In genomic region chr9:120336753-120337090, GRCh38 we compare ENCODE assay signal across 17 cellular contexts.
DNase-seq lines count a peak whose midpoint lies in the region; ATAC-seq and TF ChIP-seq lines count a peak whose summit lies in the region.
"Had no signal": no experiment of that assay in that cellular context is flagged by ENCODE, and none has a peak within 500 bp of the region (broad histone marks: within the 10 kb centered on the region; RNA-seq: fewer than 3 reads in every experiment).

No MANE protein-coding gene starts in this region.

- no peak overlapping the region for H4K8ac ChIP-seq in neuronal stem cell (ENCODE audit: low read depth, low read length)

- no peak overlapping the region for H3K4me2 ChIP-seq in neuronal stem cell (ENCODE audit: insufficient read depth, low read length, poor library complexity, severe bottlenecking)
- H3K4me2 ChIP-seq: BLaER1 had no signal

- H3K27me3 ChIP-seq in right atrium auricular region (no peaks in the 10 kb centered on the region), left ventricle myocardium inferior (ENCODE audit: low read depth) (peaks cover 10% of the 10 kb centered on the region), endodermal cell (ENCODE audit: control insufficient read depth, insufficient read depth, low read length, poor library complexity, severe bottlenecking) (peaks cover 17% of the 10 kb centered on the region), neuronal stem cell (ENCODE audit: control insufficient read depth in 3 of 3, insufficient read depth in 3 of 3, low read depth in 1 of 3, low read length in 3 of 3) (peaks cover 0 to 5% (median 0%) of the 10 kb centered on the region in 3 experiments)
- H3K27me3 ChIP-seq: BLaER1 had no signal

- H3K4me3 Mint-ChIP-seq in endodermal cell: no peak overlapping the region
- H3K4me3 Mint-ChIP-seq: CD14-positive monocyte; CD4-positive, alpha-beta memory T cell; H9 had no signal

- H2BK120ac ChIP-seq in neuronal stem cell (ENCODE audit: low read depth, low read length): no peak overlapping the region

- intact Hi-C loops in left ventricle myocardium inferior (cut with micrococcal nuclease): no loop called here

- H3K23ac ChIP-seq in neuronal stem cell (ENCODE audit: low read depth, low read length, poor library complexity): no peak overlapping the region

- no peaks in the 10 kb centered on the region for H3K4me1 Mint-ChIP-seq in endodermal cell
- H3K4me1 Mint-ChIP-seq: CD14-positive monocyte; CD4-positive, alpha-beta memory T cell had no signal

- H3K27ac Mint-ChIP-seq in endodermal cell: no peak overlapping the region
- H3K27ac Mint-ChIP-seq: CD14-positive monocyte; CD4-positive, alpha-beta memory T cell; H9 had no signal

- H3K4me1 ChIP-seq in right atrium auricular region (no peaks in the 10 kb centered on the region), left ventricle myocardium inferior (no peaks in the 10 kb centered on the region), endodermal cell (ENCODE audit: control insufficient read depth, insufficient read depth, low read length) (no peaks in the 10 kb centered on the region), neuronal stem cell (ENCODE audit: control insufficient read depth in 2 of 2, insufficient read depth in 1 of 2, low read depth in 1 of 2, low read length in 2 of 2) (peaks cover 0 to 6% of the 10 kb centered on the region in 2 donors)
- H3K4me1 ChIP-seq: BLaER1 had no signal

- H2BK12ac ChIP-seq in neuronal stem cell (ENCODE audit: low read length): no peak overlapping the region

- no peaks in the 10 kb centered on the region for H3K79me1 ChIP-seq in neuronal stem cell (ENCODE audit: low read depth, low read length)

- no peak overlapping the region for H3K18ac ChIP-seq in neuronal stem cell (ENCODE audit: low read length)

- H3K9me3 ChIP-seq in right atrium auricular region: no peaks in the 10 kb centered on the region
- H3K9me3 ChIP-seq in left ventricle myocardium inferior (replicated peaks): no peaks in the 10 kb centered on the region
- H3K9me3 ChIP-seq in endodermal cell (ENCODE audit: control insufficient read depth, low read length): no peaks in the 10 kb centered on the region
- no peaks in the 10 kb centered on the region for H3K9me3 ChIP-seq in neuronal stem cell (replicated peaks in 1 of 2; ENCODE audit: control insufficient read depth in 2 of 2, insufficient read depth in 1 of 2, low read depth in 1 of 2, low read length in 2 of 2)
- H3K9me3 ChIP-seq: BLaER1 had no signal

- no peak overlapping the region for H3K9ac ChIP-seq in endodermal cell (ENCODE audit: extremely low read depth, low read length, poor library complexity, severe bottlenecking)
- no peak overlapping the region for H3K9ac ChIP-seq in neuronal stem cell (ENCODE audit: low read depth, low read length, poor library complexity)
- H3K9ac ChIP-seq: BLaER1 had no signal

- no peak overlapping the region for H2BK15ac ChIP-seq in neuronal stem cell (ENCODE audit: low read length)

- peaks cover 12% of the 10 kb centered on the region for H3K27me3 Mint-ChIP-seq in endodermal cell (ENCODE audit: insufficient read depth)

- no peak overlapping the region for H3K4ac ChIP-seq in neuronal stem cell (ENCODE audit: low read length)

- no peaks in the 10 kb centered on the region for H3K36me3 Mint-ChIP-seq in endodermal cell (ENCODE audit: low read depth)
- H3K36me3 Mint-ChIP-seq: CD14-positive monocyte; CD4-positive, alpha-beta memory T cell had no signal

- H3K27ac ChIP-seq in right atrium auricular region (no peak overlapping the region), left ventricle myocardium inferior (replicated peaks) (no peak overlapping the region), endodermal cell (ENCODE audit: low read depth, low read length) (no peak overlapping the region), neuronal stem cell (replicated peaks; ENCODE audit: low read length) (no peak overlapping the region)
- H3K27ac ChIP-seq: BLaER1 had no signal

- DNase-seq in right atrium auricular region (ENCODE audit: low spot score): peak; percentile 34
- no peak for DNase-seq in left ventricle myocardium inferior
- no peak for DNase-seq in endodermal cell
- no peak for DNase-seq in neuronal stem cell (ENCODE audit: low spot score)
- no peak for DNase-seq in RKO (ENCODE audit: low spot score)
- DNase-seq in NCI-H82 treated with DMSO at 0.1 percent for 48 hours (lab: John Stamatoyannopoulos, UW; ENCODE audit: unreplicated experiment): no peak
- DNase-seq: 8988T; CD4-positive, alpha-beta memory T cell; DMS 273 treated with DMSO at 0.1 percent for 48 hours; DMS53; DND-41; EL; H9 had no signal

- H3K14ac ChIP-seq in neuronal stem cell (ENCODE audit: low read length): no peak overlapping the region

- no peak for ATAC-seq in GM19351 (IDR thresholded peaks at IDR 0.05; ENCODE audit: unreplicated experiment)

- no peak overlapping the region for H2AFZ ChIP-seq in neuronal stem cell (ENCODE audit: low read length)

- WGBS in endodermal cell (ENCODE audit: insufficient coverage in 1 of 2, insufficient read length in 1 of 2), 2 experiments: 76 to 92% methylated on average over 2 to 4 of the region's 4 CpGs
- no CpG with 5 or more reads among the region's 4 CpGs for WGBS in neuronal stem cell (ENCODE audit: extremely low coverage in 2 of 2, insufficient read length in 2 of 2, insufficient replicate concordance in 1 of 2), 2 donors

- no peak overlapping the region for H3K4me3 ChIP-seq in right atrium auricular region
- H3K4me3 ChIP-seq in left ventricle myocardium inferior: no peak overlapping the region
- no peak overlapping the region for H3K4me3 ChIP-seq in endodermal cell (ENCODE audit: low read length)
- no peak overlapping the region for H3K4me3 ChIP-seq in neuronal stem cell (ENCODE audit: low read length in 2 of 2)
- H3K4me3 ChIP-seq: BLaER1 had no signal

- no peak overlapping the region for H2AK5ac ChIP-seq in neuronal stem cell (ENCODE audit: low read depth, low read length)

- no peak for TF ChIP-seq CTCF in right atrium auricular region (IDR thresholded peaks at IDR 0.05)
- no peak for TF ChIP-seq CTCF in left ventricle myocardium inferior (IDR thresholded peaks at IDR 0.05; ENCODE audit: borderline replicate concordance)
- 0 out of 3 replicates have a peak, but pooled peaks have one; percentile 4 for TF ChIP-seq CTCF in GM12872 (IDR thresholded peaks at IDR 0.05; ENCODE audit: insufficient read depth, low read depth, low read length)
- peak; percentile 51 for TF ChIP-seq CTCF in endodermal cell (conservative IDR thresholded peaks at IDR 0.05)

- no peak overlapping the region for H4K91ac ChIP-seq in neuronal stem cell (ENCODE audit: low read depth, low read length, poor library complexity)

- H2BK5ac ChIP-seq in neuronal stem cell (ENCODE audit: low read length): peak overlapping the region; percentile 26

- H3K36me3 ChIP-seq in right atrium auricular region (no peaks in the 10 kb centered on the region), left ventricle myocardium inferior (no peaks in the 10 kb centered on the region), endodermal cell (ENCODE audit: control insufficient read depth, insufficient read depth, low read length) (no peaks in the 10 kb centered on the region), neuronal stem cell (replicated peaks in 1 of 2; ENCODE audit: control insufficient read depth in 2 of 2, insufficient read depth in 2 of 2, low read length in 2 of 2) (no peaks in the 10 kb centered on the region)
- H3K36me3 ChIP-seq: BLaER1 had no signal

- no peaks in the 10 kb centered on the region for H3K9me3 Mint-ChIP-seq in endodermal cell
- H3K9me3 Mint-ChIP-seq: CD4-positive, alpha-beta memory T cell; H9 had no signal

Comparison
In these comparisons a context has a peak if more than half of its experiments do, and no peak if none do; other contexts are left out.
1. CTCF ChIP-seq: peak in GM12872 (single experiment) and endodermal cell (single experiment); none in right atrium auricular region (0 of 2) and left ventricle myocardium inferior (single experiment).